ENCODE assay signal across 9 cellular contexts in genomic region chr2:12293868-12294267, GRCh38.
DNase-seq lines count a peak whose midpoint lies in the region; ATAC-seq and TF ChIP-seq lines count a peak whose summit lies in the region.
"Had no signal": no experiment of that assay in that cellular context is flagged by ENCODE, and none has a peak within 500 bp of the region (broad histone marks: within the 10 kb centered on the region; RNA-seq: fewer than 3 reads in every experiment).

No MANE protein-coding gene starts in this region.

- no peak overlapping the region for H3K4me3 ChIP-seq in SK-N-SH (ENCODE audit: low read depth in 2 of 2, low read length in 1 of 2)
- H3K4me3 ChIP-seq in WERI-Rb-1 (ENCODE audit: low read depth, low read length): no peak overlapping the region
- no peak overlapping the region for H3K4me3 ChIP-seq in SJCRH30
- H3K4me3 ChIP-seq: right atrium auricular region had no signal

- DNase-seq in GM20000 (ENCODE audit: low spot score): peak; percentile 64
- DNase-seq in SK-N-SH: no peak
- DNase-seq in WERI-Rb-1: no peak
- DNase-seq in DMS153 treated with DMSO at 0.1 percent for 48 hours (lab: John Stamatoyannopoulos, UW; ENCODE audit: unreplicated experiment): no peak
- no peak for DNase-seq in SJCRH30

- no peak overlapping the region for H2AFZ ChIP-seq in SK-N-SH (ENCODE audit: low read depth)

- no peak overlapping the region for H3K4me3 Mint-ChIP-seq in activated naive CD8-positive, alpha-beta T cell

- H3K79me2 ChIP-seq in SK-N-SH (ENCODE audit: insufficient read depth): no peaks in the 10 kb centered on the region

- no peaks in the 10 kb centered on the region for H3K9me3 ChIP-seq in SK-N-SH
- no peaks in the 10 kb centered on the region for H3K9me3 ChIP-seq in WERI-Rb-1 (ENCODE audit: severe bottlenecking)
- H3K9me3 ChIP-seq in SJCRH30 (replicated peaks): no peaks in the 10 kb centered on the region; the same call in 1 of the 2 replicates
- H3K9me3 ChIP-seq: right atrium auricular region had no signal

- no peak overlapping the region for H3K9ac ChIP-seq in SK-N-SH

- H4K20me1 ChIP-seq in SK-N-SH (ENCODE audit: insufficient read depth): no peaks in the 10 kb centered on the region

- H3K36me3 Mint-ChIP-seq in activated naive CD8-positive, alpha-beta T cell: peaks cover 4% of the 10 kb centered on the region

- TF ChIP-seq RAD21 in SK-N-SH (IDR thresholded peaks at IDR 0.05; ENCODE audit: low read length): no peak

- H3K27ac ChIP-seq in SK-N-SH (ENCODE audit: low read depth in 2 of 2, low read length in 1 of 2): no peak overlapping the region
- H3K27ac ChIP-seq in WERI-Rb-1: no peak overlapping the region
- no peak overlapping the region for H3K27ac ChIP-seq in SJCRH30
- H3K27ac ChIP-seq: right atrium auricular region had no signal

- 88% methylated on average over 1 of the region's 1 CpG for WGBS in SK-N-SH (ENCODE audit: low lambda C conversion rate)

- peaks cover 37% of the 10 kb centered on the region for H3K4me1 Mint-ChIP-seq in activated naive CD8-positive, alpha-beta T cell (ENCODE audit: low read depth)

- H3K27me3 ChIP-seq in SK-N-SH (ENCODE audit: insufficient read depth): no peaks in the 10 kb centered on the region
- no peaks in the 10 kb centered on the region for H3K27me3 ChIP-seq in WERI-Rb-1 (ENCODE audit: insufficient read depth, low read depth, severe bottlenecking)
- no peaks in the 10 kb centered on the region for H3K27me3 ChIP-seq in SJCRH30
- H3K27me3 ChIP-seq: right atrium auricular region had no signal

- no peak for TF ChIP-seq EP300 in SK-N-SH (IDR thresholded peaks at IDR 0.05; ENCODE audit: borderline replicate concordance in 1 of 2, low read depth in 1 of 2, low read length in 1 of 2)

- H3F3A ChIP-seq in SK-N-SH (replicated peaks; ENCODE audit: insufficient read depth): no peaks in the 10 kb centered on the region

- no peaks in the 10 kb centered on the region for H3K27me3 Mint-ChIP-seq in activated naive CD8-positive, alpha-beta T cell

- peak; percentile 94 for ATAC-seq in GM18517 (IDR thresholded peaks at IDR 0.05; ENCODE audit: unreplicated experiment)
- ATAC-seq in HG03095 (IDR thresholded peaks at IDR 0.05; ENCODE audit: unreplicated experiment): peak; percentile 98

- POLR2A ChIA-PET in SK-N-SH (lab: Yijun Ruan, JAX): no interaction called here

- TF ChIP-seq CTCF in GM20000 (IDR thresholded peaks at IDR 0.05; ENCODE audit: extremely low read depth, missing control alignments): no peak
- no peak for TF ChIP-seq CTCF in SK-N-SH (IDR thresholded peaks at IDR 0.05)
- TF ChIP-seq CTCF in WERI-Rb-1 (IDR thresholded peaks at IDR 0.05; ENCODE audit: low read depth, low read length): no peak

- peak overlapping the region; percentile 16 for H3K27ac Mint-ChIP-seq in activated naive CD8-positive, alpha-beta T cell

- CTCF ChIA-PET in SK-N-SH (lab: Yijun Ruan, JAX): interaction anchor here (1.0 kb wide), 2 partner anchors 11 to 276 kb away, joined by 3 to 4 read pairs; no protein-coding TSS in a partner anchor

- H3K36me3 ChIP-seq in SK-N-SH (replicated peaks in 1 of 2; ENCODE audit: control insufficient read depth in 1 of 2, insufficient read depth in 2 of 2, low read length in 1 of 2) (no peaks in the 10 kb centered on the region), WERI-Rb-1 (no peaks in the 10 kb centered on the region), SJCRH30 (no peaks in the 10 kb centered on the region)
- H3K36me3 ChIP-seq: right atrium auricular region had no signal

- no peaks in the 10 kb centered on the region for H3K9me2 ChIP-seq in SK-N-SH

- H3K4me2 ChIP-seq in SK-N-SH: no peak overlapping the region

- peaks cover 4% of the 10 kb centered on the region for H3K9me3 Mint-ChIP-seq in activated naive CD8-positive, alpha-beta T cell (ENCODE audit: low read depth)

- no peaks in the 10 kb centered on the region; a peak in 1 of 4 replicates for H3K4me1 ChIP-seq in SK-N-SH (ENCODE audit: control insufficient read depth in 1 of 2, insufficient read depth in 2 of 2, low read depth in 1 of 2, low read length in 1 of 2)
- H3K4me1 ChIP-seq in SJCRH30: no peaks in the 10 kb centered on the region
- H3K4me1 ChIP-seq: right atrium auricular region had no signal

TF ChIP-seq in SK-N-SH, 30 proteins besides CTCF, POLR2A, EP300 and RAD21:
- TF ChIP-seq NFIC (IDR thresholded peaks at IDR 0.05; ENCODE audit: borderline replicate concordance) (no peak), POLR2AphosphoS5 (IDR thresholded peaks at IDR 0.05; ENCODE audit: low read depth, low read length) (no peak), MXI1 (IDR thresholded peaks at IDR 0.05; ENCODE audit: low read depth, low read length) (no peak), GATA2 (CRISPR knock-in tag; IDR thresholded peaks at IDR 0.05) (no peak), RCOR1 (IDR thresholded peaks at IDR 0.05; ENCODE audit: low read length) (no peak), MEF2A (IDR thresholded peaks at IDR 0.05; ENCODE audit: borderline replicate concordance, low read depth) (no peak), USF1 (IDR thresholded peaks at IDR 0.05; ENCODE audit: borderline replicate concordance, low read depth) (no peak), SMC3 (IDR thresholded peaks at IDR 0.05; ENCODE audit: low read depth, low read length) (no peak), FOSL2 (IDR thresholded peaks at IDR 0.05; ENCODE audit: borderline replicate concordance, low read depth) (no peak), TAF1 (IDR thresholded peaks at IDR 0.05; ENCODE audit: borderline replicate concordance, low read depth, low read length) (no peak), TCF12 (IDR thresholded peaks at IDR 0.05) (no peak), RXRA (IDR thresholded peaks at IDR 0.05; ENCODE audit: borderline replicate concordance, low read depth) (no peak), TEAD4 (IDR thresholded peaks at IDR 0.05; ENCODE audit: borderline replicate concordance, insufficient read depth) (no peak)
- TF ChIP-seq, protein P1, sequence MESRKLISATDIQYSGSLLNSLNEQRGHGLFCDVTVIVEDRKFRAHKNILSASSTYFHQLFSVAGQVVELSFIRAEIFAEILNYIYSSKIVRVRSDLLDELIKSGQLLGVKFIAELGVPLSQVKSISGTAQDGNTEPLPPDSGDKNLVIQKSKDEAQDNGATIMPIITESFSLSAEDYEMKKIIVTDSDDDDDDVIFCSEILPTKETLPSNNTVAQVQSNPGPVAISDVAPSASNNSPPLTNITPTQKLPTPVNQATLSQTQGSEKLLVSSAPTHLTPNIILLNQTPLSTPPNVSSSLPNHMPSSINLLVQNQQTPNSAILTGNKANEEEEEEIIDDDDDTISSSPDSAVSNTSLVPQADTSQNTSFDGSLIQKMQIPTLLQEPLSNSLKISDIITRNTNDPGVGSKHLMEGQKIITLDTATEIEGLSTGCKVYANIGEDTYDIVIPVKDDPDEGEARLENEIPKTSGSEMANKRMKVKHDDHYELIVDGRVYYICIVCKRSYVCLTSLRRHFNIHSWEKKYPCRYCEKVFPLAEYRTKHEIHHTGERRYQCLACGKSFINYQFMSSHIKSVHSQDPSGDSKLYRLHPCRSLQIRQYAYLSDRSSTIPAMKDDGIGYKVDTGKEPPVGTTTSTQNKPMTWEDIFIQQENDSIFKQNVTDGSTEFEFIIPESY (IDR thresholded peaks at IDR 0.05; ENCODE audit: borderline replicate concordance, low read depth): no peak
- TF ChIP-seq, protein P2, sequence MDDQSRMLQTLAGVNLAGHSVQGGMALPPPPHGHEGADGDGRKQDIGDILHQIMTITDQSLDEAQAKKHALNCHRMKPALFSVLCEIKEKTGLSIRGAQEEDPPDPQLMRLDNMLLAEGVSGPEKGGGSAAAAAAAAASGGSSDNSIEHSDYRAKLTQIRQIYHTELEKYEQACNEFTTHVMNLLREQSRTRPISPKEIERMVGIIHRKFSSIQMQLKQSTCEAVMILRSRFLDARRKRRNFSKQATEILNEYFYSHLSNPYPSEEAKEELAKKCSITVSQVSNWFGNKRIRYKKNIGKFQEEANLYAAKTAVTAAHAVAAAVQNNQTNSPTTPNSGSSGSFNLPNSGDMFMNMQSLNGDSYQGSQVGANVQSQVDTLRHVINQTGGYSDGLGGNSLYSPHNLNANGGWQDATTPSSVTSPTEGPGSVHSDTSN (IDR thresholded peaks at IDR 0.05): no peak
- TF ChIP-seq, protein P3, sequence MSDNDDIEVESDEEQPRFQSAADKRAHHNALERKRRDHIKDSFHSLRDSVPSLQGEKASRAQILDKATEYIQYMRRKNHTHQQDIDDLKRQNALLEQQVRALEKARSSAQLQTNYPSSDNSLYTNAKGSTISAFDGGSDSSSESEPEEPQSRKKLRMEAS (IDR thresholded peaks at IDR 0.05; ENCODE audit: low read depth): no peak
- TF ChIP-seq, protein P4, sequence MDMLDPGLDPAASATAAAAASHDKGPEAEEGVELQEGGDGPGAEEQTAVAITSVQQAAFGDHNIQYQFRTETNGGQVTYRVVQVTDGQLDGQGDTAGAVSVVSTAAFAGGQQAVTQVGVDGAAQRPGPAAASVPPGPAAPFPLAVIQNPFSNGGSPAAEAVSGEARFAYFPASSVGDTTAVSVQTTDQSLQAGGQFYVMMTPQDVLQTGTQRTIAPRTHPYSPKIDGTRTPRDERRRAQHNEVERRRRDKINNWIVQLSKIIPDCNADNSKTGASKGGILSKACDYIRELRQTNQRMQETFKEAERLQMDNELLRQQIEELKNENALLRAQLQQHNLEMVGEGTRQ (IDR thresholded peaks at IDR 0.05; ENCODE audit: borderline replicate concordance, low read depth, low read length): no peak
